In the genomic region with DNA sequence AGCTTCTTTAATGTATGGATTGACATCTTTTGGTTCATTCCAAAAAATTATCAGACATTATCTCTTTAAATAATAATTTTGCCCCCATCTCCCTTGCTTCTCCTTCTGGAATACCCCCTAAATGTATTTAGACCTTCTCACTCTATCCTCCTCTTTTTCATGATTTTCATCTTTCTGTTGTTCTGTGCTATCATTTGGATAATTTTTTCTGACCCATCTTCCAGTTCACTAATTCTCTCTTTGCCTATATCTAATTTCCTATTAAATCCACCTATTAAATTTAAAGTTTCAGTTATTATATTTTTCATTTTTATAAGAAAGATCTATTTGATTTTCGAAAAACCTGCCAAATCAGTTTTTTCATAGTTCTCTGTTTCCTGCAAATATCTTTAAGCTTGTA, we compare ENCODE assay signal across 27 cellular contexts.
"Had no signal": no experiment of that assay in that cellular context is flagged by ENCODE, and none has a peak within 500 bp of the region (broad histone marks: within the 10 kb centered on the region; RNA-seq: fewer than 3 reads in every experiment).

No MANE protein-coding gene starts in this region.

- H3K27ac Mint-ChIP-seq: activated CD4-positive, alpha-beta memory T cell treated with anti-CD3 and anti-CD28 coated beads, Interleukin-2, amount 10 ng/mL, durations not matched to agents 7 days and 5 days; activated CD4-positive, alpha-beta T cell treated with anti-CD3 and anti-CD28 coated beads, Interleukin-2, amount 10 ng/mL, durations not matched to agents 7 days and 5 days; activated T-cell treated with anti-CD3 and anti-CD28 coated beads, Interleukin-2, amount 50 U/mL, for 24 hours; nephron; progenitor cell of endocrine pancreas; stimulated activated effector memory CD8-positive, alpha-beta T cell treated with anti-CD3 and anti-CD28 coated beads, Interleukin-12 subunit alpha, Interleukin-12 subunit beta, amount 100 ng/mL, for 72 hours; stimulated activated naive CD8-positive, alpha-beta T cell treated with anti-CD3 and anti-CD28 coated beads, Interleukin-15, Interleukin-2, amounts not matched to agents 100 ng/mL and 50 ng/mL, for 24 hours; T-helper 2 cell treated with Interferon-gamma antibody and Interleukin-4, amounts not matched to agents 5 μg/mL and 100 μg/mL, for 36 hours; type B pancreatic cell had no signal

- H3K36me3 Mint-ChIP-seq: stimulated activated effector memory CD8-positive, alpha-beta T cell treated with anti-CD3 and anti-CD28 coated beads, Interleukin-12 subunit alpha, Interleukin-12 subunit beta, amount 100 ng/mL, for 72 hours had no signal

- H3K4me1 Mint-ChIP-seq: activated CD4-positive, alpha-beta memory T cell treated with anti-CD3 and anti-CD28 coated beads, Interleukin-2, amount 10 ng/mL, durations not matched to agents 7 days and 5 days; activated CD4-positive, alpha-beta T cell treated with anti-CD3 and anti-CD28 coated beads, Interleukin-2, amount 10 ng/mL, durations not matched to agents 7 days and 5 days; nephron; stimulated activated effector memory CD8-positive, alpha-beta T cell treated with anti-CD3 and anti-CD28 coated beads, Interleukin-12 subunit alpha, Interleukin-12 subunit beta, amount 100 ng/mL, for 72 hours had no signal

- H3K9me3 ChIP-seq: ovary had no signal

- H3K4me3 Mint-ChIP-seq: activated CD4-positive, alpha-beta memory T cell treated with anti-CD3 and anti-CD28 coated beads, Interleukin-2, amount 10 ng/mL, durations not matched to agents 7 days and 5 days; activated CD4-positive, alpha-beta T cell treated with anti-CD3 and anti-CD28 coated beads, Interleukin-2, amount 10 ng/mL, durations not matched to agents 7 days and 5 days; activated T-cell treated with anti-CD3 and anti-CD28 coated beads, Interleukin-2, amount 50 U/mL, for 24 hours; nephron; stimulated activated effector memory CD8-positive, alpha-beta T cell treated with anti-CD3 and anti-CD28 coated beads, Interleukin-12 subunit alpha, Interleukin-12 subunit beta, amount 100 ng/mL, for 72 hours; stimulated activated naive CD8-positive, alpha-beta T cell treated with anti-CD3 and anti-CD28 coated beads, Interleukin-15, Interleukin-2, amounts not matched to agents 100 ng/mL and 50 ng/mL, for 24 hours; T-helper 2 cell treated with Interferon-gamma antibody and Interleukin-4, amounts not matched to agents 5 μg/mL and 100 μg/mL, for 36 hours; type B pancreatic cell had no signal

- FAIRE-seq: frontal cortex had no signal

- DNase-seq: activated CD4-positive, alpha-beta memory T cell treated with anti-CD3 and anti-CD28 coated beads, Interleukin-2, amount 10 ng/mL, durations not matched to agents 7 days and 5 days; activated CD4-positive, alpha-beta T cell treated with anti-CD3 and anti-CD28 coated beads for 1 hour; activated CD4-positive, alpha-beta T cell treated with anti-CD3 and anti-CD28 coated beads, Interleukin-2, amount 10 ng/mL, durations not matched to agents 7 days and 5 days; activated gamma-delta T cell treated with Interleukin-2 at 50 U/mL for 16 hours; activated naive CD4-positive, alpha-beta T cell treated with anti-CD3 and anti-CD28 coated beads, Interleukin-2, amount 50 U/mL, for 16 hours; amygdala; caudate nucleus; esophagus squamous epithelium; left lung; lower lobe of right lung; mucosa of descending colon; ovary; stimulated activated CD4-positive, alpha-beta T cell treated with anti-CD3 and anti-CD28 coated beads, Interleukin-12 subunit alpha, Interleukin-12 subunit beta, amount 100 ng/mL, for 4 hours; stimulated activated CD4-positive, alpha-beta T cell treated with anti-CD3 and anti-CD28 coated beads, Interleukin-4, amount 100 ng/mL, for 24 hours; substantia nigra; uterus; WERI-Rb-1 had no signal

- H3K27me3 ChIP-seq: esophagus squamous epithelium, left lung, ovary, uterus had no signal

- H3K4me1 ChIP-seq: left lung, lower lobe of right lung, uterus had no signal

- H3K4me3 ChIP-seq: esophagus squamous epithelium, left lung, lower lobe of right lung, mucosa of descending colon, ovary, skin epidermis, uterus had no signal

- H3K36me3 ChIP-seq: esophagus squamous epithelium, left lung, lower lobe of right lung, ovary, uterus, WERI-Rb-1 had no signal

- H3K27me3 Mint-ChIP-seq: activated T-cell treated with anti-CD3 and anti-CD28 coated beads, Interleukin-2, amount 50 U/mL, for 24 hours; progenitor cell of endocrine pancreas; stimulated activated naive CD8-positive, alpha-beta T cell treated with anti-CD3 and anti-CD28 coated beads, Interleukin-15, Interleukin-2, amounts not matched to agents 100 ng/mL and 50 ng/mL, for 24 hours; type B pancreatic cell had no signal

- ATAC-seq: left lung; lower lobe of right lung; mucosa of descending colon; sciatic nerve; stimulated activated effector memory CD8-positive, alpha-beta T cell treated with anti-CD3 and anti-CD28 coated beads, Interleukin-12 subunit alpha, Interleukin-12 subunit beta, amount 100 ng/mL, for 72 hours had no signal

- H3K27ac ChIP-seq: left lung, lower lobe of right lung, ovary, skin epidermis, uterus, WERI-Rb-1 had no signal
